ENCODE assay signal across 8 cellular contexts in genomic region chr5:59893436-59894227, GRCh38. TPM values are rescaled to one million over a fixed set of nuclear protein-coding genes. Genes with fewer than 3 reads are reported as not detected.
DNase-seq lines count a peak whose midpoint lies in the region; ATAC-seq and TF ChIP-seq lines count a peak whose summit lies in the region.

Gene PDE4D (minus strand): TSS chr5:59893726.

- no peaks in the 10 kb centered on the region for H3K79me2 ChIP-seq in GM23248 (ENCODE audit: insufficient read depth)

- no peak within 1 kb of the TSS; the same call in 1 of the 2 replicates for H2AFZ ChIP-seq in GM23248

- H3K27ac ChIP-seq in GM23248 (no peak within 1 kb of the TSS), SK-N-MC (no peak within 1 kb of the TSS), mesodermal cell (ENCODE audit: low read depth, low read length, severe bottlenecking) (no peak within 1 kb of the TSS), tibial nerve (no peak within 1 kb of the TSS)

- H3K27me3 ChIP-seq in GM23248 (replicated peaks; ENCODE audit: insufficient read depth) (peaks cover 28% of the 10 kb centered on the region), tibial nerve (peaks cover 0 to 35% of the 10 kb centered on the region in 2 donors)

- H3K9ac ChIP-seq in GM23248 (no peak within 1 kb of the TSS), SK-N-MC (ENCODE audit: insufficient read length) (no peak within 1 kb of the TSS)

- no peak for TF ChIP-seq POLR2A in tibial nerve (IDR thresholded peaks at IDR 0.05)

- peak within 1 kb of the TSS; percentile 57 for H3K4me2 ChIP-seq in GM23248 (ENCODE audit: unreplicated experiment)

- no peak for ATAC-seq in GM21526 (IDR thresholded peaks at IDR 0.05; ENCODE audit: low FRiP score, unreplicated experiment)

- WGBS in GM23248 (ENCODE audit: low coverage in 1 of 2, low lambda C conversion rate in 2 of 2, missing lambda C conversion rate in 2 of 2), 2 experiments: 3 to 4% methylated on average over 48 to 58 of the region's 62 CpGs
- WGBS in mesodermal cell (ENCODE audit: insufficient coverage in 2 of 2), 2 experiments: 1% methylated on average over 47 to 54 of the region's 62 CpGs
- 1 to 5% methylated on average over 36 to 44 of the region's 62 CpGs for WGBS in tibial nerve, 2 donors

- no peak for TF ChIP-seq EP300 in tibial nerve (IDR thresholded peaks at IDR 0.05)

- no peaks in the 10 kb centered on the region for H3F3A ChIP-seq in GM23248 (ENCODE audit: insufficient read depth)

- H3K4me1 ChIP-seq in GM23248 (ENCODE audit: insufficient read depth) (no peaks in the 10 kb centered on the region), mesodermal cell (ENCODE audit: control insufficient read depth, insufficient read depth, low read length, poor library complexity, severe bottlenecking) (no peaks in the 10 kb centered on the region), tibial nerve (peaks cover 0 to 10% (median 0%) of the 10 kb centered on the region in 4 donors)

- H3K4me3 ChIP-seq in GM23248 (peak within 1 kb of the TSS; percentile 48), SK-N-MC (peak within 1 kb of the TSS; percentile 22; the same call in 1 of the 2 replicates), epithelial cell of proximal tubule (ENCODE audit: low read depth, low read length) (peak within 1 kb of the TSS; percentile 38), mesodermal cell (ENCODE audit: extremely low read depth, insufficient read depth, low read length, poor library complexity, severe bottlenecking) (peak within 1 kb of the TSS; percentile 41), tibial nerve (peak within 1 kb of the TSS in 2 of 4 donors; percentile 9 to 34)

- no peaks in the 10 kb centered on the region for H3K36me3 ChIP-seq in GM23248 (ENCODE audit: low read depth)
- no peaks in the 10 kb centered on the region for H3K36me3 ChIP-seq in SK-N-MC (ENCODE audit: insufficient read depth, low read length)
- H3K36me3 ChIP-seq in mesodermal cell (ENCODE audit: control insufficient read depth, insufficient read depth, low read length): no peaks in the 10 kb centered on the region
- H3K36me3 ChIP-seq in tibial nerve: no peaks in the 10 kb centered on the region

- in situ Hi-C loops in GM23248 (cut with MboI): no loop called here

- H3K9me2 ChIP-seq in GM23248 (ENCODE audit: insufficient read depth): no peaks in the 10 kb centered on the region

- DNase-seq in AG09319 (ENCODE audit: extremely low read depth, low read depth) (peak; percentile 1), GM23248 (peak; percentile 74), SK-N-MC (ENCODE audit: low read depth, low spot score) (no peak), epithelial cell of proximal tubule (ENCODE audit: low read depth) (no peak), tibial nerve (ENCODE audit: low spot score in 2 of 2) (peak in 1 of 2 donors; percentile 9), NOMO-1 (lab: John Stamatoyannopoulos, UW; ENCODE audit: unreplicated experiment in 2 of 2) (no peak)

- TF ChIP-seq CTCF in AG09319 (IDR thresholded peaks at IDR 0.05; ENCODE audit: low read depth, low read length) (no peak), epithelial cell of proximal tubule (conservative IDR thresholded peaks at IDR 0.05; ENCODE audit: low read depth, low read length) (no peak), tibial nerve (IDR thresholded peaks at IDR 0.05) (no peak)

- H3K9me3 ChIP-seq in GM23248 (ENCODE audit: low read depth) (no peaks in the 10 kb centered on the region), SK-N-MC (ENCODE audit: low read depth, low read length) (no peaks in the 10 kb centered on the region), mesodermal cell (ENCODE audit: control insufficient read depth, low read length) (no peaks in the 10 kb centered on the region), tibial nerve (no peaks in the 10 kb centered on the region)

- no peaks in the 10 kb centered on the region for H4K20me1 ChIP-seq in GM23248 (ENCODE audit: insufficient read depth)

RNA-seq across cellular contexts. Expression of gene PDE4D, which starts in this region (rescaled TPM):
- 9.7 TPM in 2 replicates for total RNA-seq in GM23248 (2014; rRNA removed; shearing (Covaris generic))
- 4.1 and 4.3 TPM in 2 replicates for polyA plus RNA-seq in GM23248 (2016; fragmentation: Nextera tagmentation; extraction: Ambion mirVana)
- total RNA-seq in epithelial cell of proximal tubule (18.4 and 24.4 TPM in 2 replicates), tibial nerve (10 to 100 TPM; 15.9 to 66.3 (median 48.7) TPM)
- polyA plus RNA-seq in mesodermal cell (2013, experiment 1 of 2): 8.1 TPM
- polyA plus RNA-seq in mesodermal cell (2013, experiment 2 of 2): 6.6 TPM

Comparison
In these comparisons a context has a peak if more than half of its experiments do, and no peak if none do; other contexts are left out.
1. DNase-seq: peak in AG09319 (single experiment) and GM23248 (single experiment); none in SK-N-MC (single experiment), epithelial cell of proximal tubule (single experiment) and NOMO-1 (0 of 2).